8 cellular contexts compared by ENCODE assay signal in genomic region chr12:54984602-54985376, GRCh38. TPM values are rescaled to one million over a fixed set of nuclear protein-coding genes. Genes with fewer than 3 reads are reported as not detected.
DNase-seq lines count a peak whose midpoint lies in the region; ATAC-seq and TF ChIP-seq lines count a peak whose summit lies in the region.

TSS of gene TESPA1 (minus strand) at chr12:54984762. CDS start at chr12:54974562, 10,200 bp downstream.

- BruUV-seq in Calu3 (replicated peaks; lab: Mats Ljungman, UMichigan) = no TSS peak

- H3K4me1 Mint-ChIP-seq in activated T-helper 2 cell treated with anti-CD3 and anti-CD28 coated beads, Interferon-gamma antibody, Interleukin-2, Interleukin-4, amounts not matched to agents 10 μg/mL and 5 μg/mL and 100 μg/mL, durations not matched to agents 14 hours and 24 hours and 36 hours (ENCODE audit: low read depth) = peaks cover 59% of the 10 kb centered on the region
- H3K4me1 Mint-ChIP-seq in Calu3 (ENCODE audit: low read depth, unreplicated experiment) = no peaks in the 10 kb centered on the region

- no peak for TF ChIP-seq CTCF in thyroid gland (IDR thresholded peaks at IDR 0.05)
- no peak for TF ChIP-seq CTCF in Calu3 (IDR thresholded peaks at IDR 0.05; ENCODE audit: unreplicated experiment)

- H3K9me3 Mint-ChIP-seq in activated T-helper 2 cell treated with anti-CD3 and anti-CD28 coated beads, Interferon-gamma antibody, Interleukin-2, Interleukin-4, amounts not matched to agents 10 μg/mL and 5 μg/mL and 100 μg/mL, durations not matched to agents 14 hours and 24 hours and 36 hours = peaks cover 7% of the 10 kb centered on the region
- H3K9me3 Mint-ChIP-seq in Calu3 (ENCODE audit: low read depth, unreplicated experiment) = no peaks in the 10 kb centered on the region

- no peak for TF ChIP-seq POLR2A in thyroid gland (IDR thresholded peaks at IDR 0.05)

- ATAC-seq in GM18499 (IDR thresholded peaks at IDR 0.05; ENCODE audit: insufficient read depth, unreplicated experiment) (peak; percentile 82), HG02798 (IDR thresholded peaks at IDR 0.05; ENCODE audit: poor library complexity, unreplicated experiment) (peak; percentile 95)

- H3K36me3 Mint-ChIP-seq in activated T-helper 2 cell treated with anti-CD3 and anti-CD28 coated beads, Interferon-gamma antibody, Interleukin-2, Interleukin-4, amounts not matched to agents 10 μg/mL and 5 μg/mL and 100 μg/mL, durations not matched to agents 14 hours and 24 hours and 36 hours (ENCODE audit: low read depth) = peaks cover 59% of the 10 kb centered on the region
- no peaks in the 10 kb centered on the region for H3K36me3 Mint-ChIP-seq in Calu3 (ENCODE audit: insufficient read depth, unreplicated experiment)

- intact Hi-C loops in activated T-helper 2 cell treated with anti-CD3 and anti-CD28 coated beads, Interferon-gamma antibody, Interleukin-2, Interleukin-4, amounts not matched to agents 10 μg/mL and 5 μg/mL and 100 μg/mL, durations not matched to agents 14 hours and 24 hours and 36 hours (cut with micrococcal nuclease) = loop anchor here (1.0 to 5.0 kb wide), 3 partner anchors 49 to 948 kb away; partner anchors contain the start of genes DGKA, ORMDL2 and SARNP
- intact Hi-C loops in thyroid gland (cut with DNase I) (no loop called here), Calu3 (cut with micrococcal nuclease; ENCODE audit: unreplicated experiment) (no loop called here), posterior vena cava (cut with DNase I) (no loop called here)

- H3K36me3 ChIP-seq in mucosa of rectum (ENCODE audit: control insufficient read depth in 2 of 2, insufficient read depth in 2 of 2, low read length in 2 of 2) (no peaks in the 10 kb centered on the region), thyroid gland (no peaks in the 10 kb centered on the region)

- H3K27ac Mint-ChIP-seq in activated T-helper 2 cell treated with anti-CD3 and anti-CD28 coated beads, Interferon-gamma antibody, Interleukin-2, Interleukin-4, amounts not matched to agents 10 μg/mL and 5 μg/mL and 100 μg/mL, durations not matched to agents 14 hours and 24 hours and 36 hours = peak within 1 kb of the TSS; percentile 89
- H3K27ac Mint-ChIP-seq in Calu3 (ENCODE audit: unreplicated experiment) = no peak within 1 kb of the TSS

- CTCF ChIA-PET in Calu3 (lab: Charles Lee) = interaction anchor here (2.5 kb wide), 1 partner anchor 8 kb away, joined by 6 read pairs; no protein-coding TSS in a partner anchor

- H3K9me3 ChIP-seq in mucosa of rectum (ENCODE audit: control insufficient read depth in 2 of 2, low read length in 2 of 2) (no peaks in the 10 kb centered on the region), thyroid gland (no peaks in the 10 kb centered on the region)

- H3K4me3 ChIP-seq in mucosa of rectum (ENCODE audit: low read length in 2 of 2) (peak within 1 kb of the TSS; percentile 38 to 39), thyroid gland (replicated peaks in 1 of 3) (no peak within 1 kb of the TSS)

- WGBS in thyroid gland, 2 donors = 32 to 37% methylated on average over 12 to 14 of the region's 14 CpGs

- H3K27ac ChIP-seq in mucosa of rectum (ENCODE audit: low read depth in 2 of 2, low read length in 2 of 2) (peak within 1 kb of the TSS; percentile 8 to 59), thyroid gland (peak within 1 kb of the TSS; percentile 15 to 56 (median 19))

- H3K4me1 ChIP-seq in mucosa of rectum (ENCODE audit: control insufficient read depth in 2 of 2, insufficient read depth in 2 of 2, low read length in 2 of 2) = peaks cover 0 to 3% of the 10 kb centered on the region in 2 donors
- H3K4me1 ChIP-seq in thyroid gland = peaks cover 16 to 27% of the 10 kb centered on the region in 2 donors

- H3K27me3 ChIP-seq in mucosa of rectum (ENCODE audit: control insufficient read depth in 2 of 2, insufficient read depth in 2 of 2, low read length in 2 of 2) (no peaks in the 10 kb centered on the region), thyroid gland (no peaks in the 10 kb centered on the region)

- peak within 1 kb of the TSS; percentile 92 for H3K4me3 Mint-ChIP-seq in activated T-helper 2 cell treated with anti-CD3 and anti-CD28 coated beads, Interferon-gamma antibody, Interleukin-2, Interleukin-4, amounts not matched to agents 10 μg/mL and 5 μg/mL and 100 μg/mL, durations not matched to agents 14 hours and 24 hours and 36 hours (ENCODE audit: low read depth)
- H3K4me3 Mint-ChIP-seq in Calu3 (ENCODE audit: low read depth, unreplicated experiment) = no peak within 1 kb of the TSS

- DNase-seq in RPMI7951 (ENCODE audit: low read depth) (peak; percentile 4), thyroid gland (peak; percentile 32 to 55), Calu3 (no peak), posterior vena cava (ENCODE audit: low spot score) (no peak)
- peak; percentile 82 for DNase-seq in activated T-helper 2 cell treated with anti-CD3 and anti-CD28 coated beads, Interferon-gamma antibody, Interleukin-2, Interleukin-4, amounts not matched to agents 10 μg/mL and 5 μg/mL and 100 μg/mL, durations not matched to agents 14 hours and 24 hours and 36 hours (ENCODE audit: low spot score)

- H3K9ac ChIP-seq in mucosa of rectum (ENCODE audit: low read depth in 1 of 2, low read length in 2 of 2) = peak within 1 kb of the TSS in 1 of 2 donors; percentile 68

- no peaks in the 10 kb centered on the region for H3K27me3 Mint-ChIP-seq in activated T-helper 2 cell treated with anti-CD3 and anti-CD28 coated beads, Interferon-gamma antibody, Interleukin-2, Interleukin-4, amounts not matched to agents 10 μg/mL and 5 μg/mL and 100 μg/mL, durations not matched to agents 14 hours and 24 hours and 36 hours (ENCODE audit: low read depth)
- peaks cover 89% of the 10 kb centered on the region for H3K27me3 Mint-ChIP-seq in Calu3 (ENCODE audit: unreplicated experiment)

RNA-seq across cellular contexts. Expression of gene TESPA1, which starts in this region (rescaled TPM):
- under 0.01 TPM in 1 of 2 replicates, not detected in the other for total RNA-seq in RPMI7951 (2014; rRNA removed; shearing (Covaris generic))
- 179 and 186 TPM in 2 replicates for total RNA-seq in activated T-helper 2 cell treated with anti-CD3 and anti-CD28 coated beads, Interferon-gamma antibody, Interleukin-2, Interleukin-4, amounts not matched to agents 10 μg/mL and 5 μg/mL and 100 μg/mL, durations not matched to agents 14 hours and 24 hours and 36 hours
- total RNA-seq in thyroid gland = 1 to 10 TPM in 2 of 4 donors, under 1 TPM in 1, not detected in 1; 0.83 to 2.5 (median 2.0) TPM
- not detected in 2 replicates for total RNA-seq in Calu3 (2022)
- total RNA-seq in posterior vena cava = 1 to 10 TPM in 1 of 2 donors, under 1 TPM in 1; 1.00 to 3.3 TPM

Comparison
In these comparisons a context has a peak if more than half of its experiments do, and no peak if none do; other contexts are left out.
1. RNA of gene TESPA1 (total RNA-seq): 179 to 186 TPM in activated T-helper 2 cell treated with anti-CD3 and anti-CD28 coated beads, Interferon-gamma antibody, Interleukin-2, Interleukin-4, amounts not matched to agents 10 μg/mL and 5 μg/mL and 100 μg/mL, durations not matched to agents 14 hours and 24 hours and 36 hours; 1.00 to 3.3 TPM in posterior vena cava, 0.83 to 2.5 TPM in thyroid gland, under 0.01 TPM in RPMI7951 and not detected in Calu3; every median in the first group is over 10 times any median in the second.
2. Peak in DNase-seq in RPMI7951; RNA of the gene not detected or under 1 TPM.
3. DNase-seq: peak in activated T-helper 2 cell treated with anti-CD3 and anti-CD28 coated beads, Interferon-gamma antibody, Interleukin-2, Interleukin-4, amounts not matched to agents 10 μg/mL and 5 μg/mL and 100 μg/mL, durations not matched to agents 14 hours and 24 hours and 36 hours (single experiment) and thyroid gland (2 of 2); none in Calu3 (single experiment) and posterior vena cava (single experiment).
4. H3K4me3 ChIP-seq: peak in mucosa of rectum (2 of 2); none in thyroid gland (0 of 3).